In genomic region chr11:44928807-44929206, GRCh38 we compare ENCODE assay signal across 20 cellular contexts.
"Had no signal": no experiment of that assay in that cellular context is flagged by ENCODE, and none has a peak within 500 bp of the region (broad histone marks: within the 10 kb centered on the region; RNA-seq: fewer than 3 reads in every experiment).

No MANE protein-coding gene starts in this region.

- H3K27ac Mint-ChIP-seq: activated CD4-positive, alpha-beta memory T cell treated with anti-CD3 and anti-CD28 coated beads, Interleukin-2, amount 10 ng/mL, durations not matched to agents 7 days and 5 days; activated T-cell treated with anti-CD3 and anti-CD28 coated beads, Interleukin-2, amount 50 U/mL, for 72 hours; naive thymus-derived CD8-positive, alpha-beta T cell; T-helper 2 cell treated with Interferon-gamma antibody and Interleukin-4, amounts not matched to agents 5 μg/mL and 100 μg/mL, for 36 hours had no signal

- H3K27me3 Mint-ChIP-seq: activated CD4-positive, alpha-beta memory T cell treated with anti-CD3 and anti-CD28 coated beads, Interleukin-2, amount 10 ng/mL, durations not matched to agents 7 days and 5 days; effector memory CD8-positive, alpha-beta T cell had no signal

- H3K4me1 ChIP-seq: psoas muscle, right lobe of liver, suprapubic skin, upper lobe of right lung had no signal

- H3K9me3 ChIP-seq: mucosa of descending colon, psoas muscle, right lobe of liver, spleen, suprapubic skin, upper lobe of right lung had no signal

- H3K4me3 ChIP-seq: mucosa of descending colon, psoas muscle, right lobe of liver, spleen, suprapubic skin, upper lobe of right lung had no signal

- H3K4me1 Mint-ChIP-seq: activated CD4-positive, alpha-beta memory T cell treated with anti-CD3 and anti-CD28 coated beads, Interleukin-2, amount 10 ng/mL, durations not matched to agents 7 days and 5 days had no signal

- H3K4me3 Mint-ChIP-seq: activated CD4-positive, alpha-beta memory T cell treated with anti-CD3 and anti-CD28 coated beads, Interleukin-2, amount 10 ng/mL, durations not matched to agents 7 days and 5 days; activated T-cell treated with anti-CD3 and anti-CD28 coated beads, Interleukin-2, amount 50 U/mL, for 72 hours; effector memory CD8-positive, alpha-beta T cell; naive thymus-derived CD8-positive, alpha-beta T cell; T-helper 2 cell treated with Interferon-gamma antibody and Interleukin-4, amounts not matched to agents 5 μg/mL and 100 μg/mL, for 36 hours had no signal

- H3K27ac ChIP-seq: psoas muscle, right lobe of liver, spleen, suprapubic skin, upper lobe of right lung had no signal

- DNase-seq: activated CD4-positive, alpha-beta memory T cell treated with anti-CD3 and anti-CD28 coated beads, Interleukin-2, amount 10 ng/mL, durations not matched to agents 7 days and 5 days; activated naive CD4-positive, alpha-beta T cell; activated T-cell treated with anti-CD3 and anti-CD28 coated beads, Interleukin-2, amount 50 U/mL, for 72 hours; central memory CD4-positive, alpha-beta T cell; effector memory CD8-positive, alpha-beta T cell; erythroblast; hippocampal formation; left colon; mucosa of descending colon; naive thymus-derived CD8-positive, alpha-beta T cell; occipital lobe; psoas muscle; right lobe of liver; spleen; stimulated activated CD4-positive, alpha-beta T cell treated with anti-CD3 and anti-CD28 coated beads, Interleukin-1b, Interleukin-23, amount 100 ng/mL, for 48 hours; stimulated activated naive CD4-positive, alpha-beta T cell treated with Interleukin-2 at 50 U/mL for 16 hours; SW 1271; upper lobe of right lung had no signal

- H3K36me3 ChIP-seq: right lobe of liver, upper lobe of right lung had no signal

- H3K27me3 ChIP-seq: right lobe of liver, spleen, suprapubic skin, upper lobe of right lung had no signal

- H3K9me3 Mint-ChIP-seq: activated CD4-positive, alpha-beta memory T cell treated with anti-CD3 and anti-CD28 coated beads, Interleukin-2, amount 10 ng/mL, durations not matched to agents 7 days and 5 days; activated T-cell treated with anti-CD3 and anti-CD28 coated beads, Interleukin-2, amount 50 U/mL, for 72 hours; effector memory CD8-positive, alpha-beta T cell; naive thymus-derived CD8-positive, alpha-beta T cell; T-helper 2 cell treated with Interferon-gamma antibody and Interleukin-4, amounts not matched to agents 5 μg/mL and 100 μg/mL, for 36 hours had no signal

- ATAC-seq: activated T-cell treated with anti-CD3 and anti-CD28 coated beads, Interleukin-2, amount 50 U/mL, for 72 hours; effector memory CD8-positive, alpha-beta T cell; left colon; mucosa of descending colon; naive thymus-derived CD8-positive, alpha-beta T cell; psoas muscle; right lobe of liver; upper lobe of right lung had no signal
